ENCODE assay signal across 31 cellular contexts in the genomic region with DNA sequence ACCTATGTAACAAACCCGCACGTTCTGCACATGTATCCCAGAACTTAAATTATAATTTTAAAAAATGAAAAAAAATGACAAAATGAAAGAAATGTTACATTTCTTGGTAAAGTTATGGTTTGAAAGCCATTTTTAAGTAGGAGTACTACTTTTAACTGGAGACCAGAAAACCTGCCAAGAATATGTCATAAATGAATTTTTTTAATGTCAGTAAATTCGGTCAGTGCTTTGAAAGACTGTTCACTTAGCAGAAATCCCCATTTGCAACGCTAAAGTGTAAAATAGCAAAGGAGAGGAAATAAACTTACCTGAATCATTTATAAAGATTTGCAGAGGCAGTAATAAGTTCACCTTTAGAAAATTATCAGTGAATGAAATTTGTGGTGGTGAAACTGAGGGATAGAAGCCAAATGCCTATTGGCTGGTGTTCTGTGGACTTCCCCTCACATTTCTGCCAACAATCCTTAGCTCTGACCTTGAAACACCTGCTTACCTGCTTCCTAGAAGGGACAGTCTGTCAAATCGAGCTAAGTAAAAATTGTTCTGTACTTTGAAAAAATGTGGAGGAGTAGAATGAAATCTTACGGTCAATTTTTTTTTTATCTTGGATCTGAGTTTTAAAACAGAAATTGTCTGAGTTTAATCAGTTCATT.
"Had no signal": no experiment of that assay in that cellular context is flagged by ENCODE, and none has a peak within 500 bp of the region (broad histone marks: within the 10 kb centered on the region; RNA-seq: fewer than 3 reads in every experiment).

No MANE protein-coding gene starts in this region.

- DNase-seq: activated CD4-positive, alpha-beta memory T cell treated with anti-CD3 and anti-CD28 coated beads for 36 hours; activated CD4-positive, alpha-beta T cell treated with anti-CD3 and anti-CD28 coated beads for 36 hours; activated CD4-positive, alpha-beta T cell treated with anti-CD3 and anti-CD28 coated beads, Interleukin-2, amount 10 ng/mL, durations not matched to agents 24 days and 14 days; activated CD4-positive, CD25-positive, alpha-beta regulatory T cell; activated CD4-positive, CD25-positive, alpha-beta regulatory T cell treated with anti-CD3 and anti-CD28 coated beads, Interleukin-2, amount 50 U/mL, for 72 hours; activated CD8-positive, alpha-beta memory T cell treated with anti-CD3 and anti-CD28 coated beads, Interleukin-2, amount 10 ng/mL, durations not matched to agents 7 days and 5 days; activated CD8-positive, alpha-beta memory T cell treated with anti-CD3 and anti-CD28 coated beads, Interleukin-2, amount 50 U/mL, for 4 hours; activated CD8-positive, alpha-beta T cell treated with anti-CD3 and anti-CD28 coated beads, Interleukin-2, amount 10 ng/mL, durations not matched to agents 7 days and 5 days; activated effector memory CD4-positive, alpha-beta T cell treated with anti-CD3 and anti-CD28 coated beads, Interleukin-2, amount 50 U/mL, for 16 hours; activated naive CD4-positive, alpha-beta T cell treated with anti-CD3 and anti-CD28 coated beads for 36 hours; activated naive CD8-positive, alpha-beta T cell treated with anti-CD3 and anti-CD28 coated beads for 36 hours; activated naive CD8-positive, alpha-beta T cell treated with anti-CD3 and anti-CD28 coated beads, Interleukin-2, amount 50 U/mL, for 24 hours; activated T-cell treated with anti-CD3 and anti-CD28 coated beads, Interleukin-2, amount 50 U/mL, for 1 hour; activated T-cell treated with anti-CD3 and anti-CD28 coated beads, Interleukin-2, amount 50 U/mL, for 48 hours; adrenal gland; amygdala; aorta; central memory CD4-positive, alpha-beta T cell; dermis blood vessel endothelial cell; effector CD4-positive, alpha-beta T cell; effector memory CD8-positive, alpha-beta T cell; erythroblast; foreskin keratinocyte; gastrocnemius medialis; glutamatergic neuron; heart left ventricle; T-helper 2 cell had no signal

- H3K27me3 ChIP-seq: adrenal gland, breast epithelium, cardiac muscle cell, esophagus muscularis mucosa, foreskin keratinocyte, gastrocnemius medialis, heart left ventricle had no signal

- H3K9me3 ChIP-seq: adrenal gland, breast epithelium, gastrocnemius medialis had no signal

- H3K27ac ChIP-seq: adrenal gland, breast epithelium, cardiac muscle cell, coronary artery, esophagus muscularis mucosa, foreskin keratinocyte, gastrocnemius medialis, heart left ventricle had no signal

- H3K4me1 ChIP-seq: adrenal gland, breast epithelium, esophagus muscularis mucosa, foreskin keratinocyte, gastrocnemius medialis, heart left ventricle had no signal

- ATAC-seq: activated CD4-positive, alpha-beta T cell treated with anti-CD3 and anti-CD28 coated beads for 36 hours; activated CD8-positive, alpha-beta memory T cell treated with anti-CD3 and anti-CD28 coated beads, Interleukin-2, amount 10 ng/mL, durations not matched to agents 7 days and 5 days; activated CD8-positive, alpha-beta T cell treated with anti-CD3 and anti-CD28 coated beads, Interleukin-2, amount 10 ng/mL, durations not matched to agents 7 days and 5 days; activated naive CD8-positive, alpha-beta T cell treated with anti-CD3 and anti-CD28 coated beads, Interleukin-2, amount 50 U/mL, for 24 hours; effector memory CD8-positive, alpha-beta T cell; foreskin keratinocyte; gastrocnemius medialis; heart left ventricle had no signal

- H3K36me3 ChIP-seq: adrenal gland, breast epithelium, cardiac muscle cell, esophagus muscularis mucosa, gastrocnemius medialis, heart left ventricle had no signal

- H3K4me3 ChIP-seq: adrenal gland, breast epithelium, cardiac muscle cell, coronary artery, esophagus muscularis mucosa, gastrocnemius medialis, heart left ventricle had no signal
